21 cellular contexts compared by ENCODE assay signal in the genomic region with DNA sequence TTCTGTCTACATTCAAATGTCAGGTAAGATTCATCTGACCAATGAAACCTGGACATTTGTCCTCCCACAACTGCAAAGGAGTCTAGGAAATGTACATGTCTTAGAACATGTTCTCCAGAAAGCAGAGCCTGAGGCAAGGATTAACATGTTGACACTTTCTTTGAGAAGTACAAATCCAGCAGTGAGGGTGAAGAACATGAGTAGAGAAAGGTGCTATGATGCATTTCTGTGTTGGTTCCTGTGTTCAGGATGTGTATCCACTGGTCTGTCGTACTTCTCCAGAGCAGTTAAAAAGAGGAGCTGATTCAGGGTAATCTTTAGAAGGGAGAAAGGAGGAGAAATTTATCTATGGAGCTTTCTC.
"Had no signal": no experiment of that assay in that cellular context is flagged by ENCODE, and none has a peak within 500 bp of the region (broad histone marks: within the 10 kb centered on the region; RNA-seq: fewer than 3 reads in every experiment).

No MANE protein-coding gene starts in this region.

- H3K4me3 ChIP-seq: adrenal gland, coronary artery, left ventricle myocardium inferior, sigmoid colon, smooth muscle cell, testis, uterus had no signal

- H3K4me2 ChIP-seq: smooth muscle cell had no signal

- H3K27me3 ChIP-seq: adrenal gland, sigmoid colon, testis, uterus had no signal

- FAIRE-seq: astrocyte had no signal

- H3K36me3 ChIP-seq: adrenal gland, left ventricle myocardium inferior, sigmoid colon, uterus had no signal

- H3K9me3 ChIP-seq: adrenal gland, sigmoid colon, testis, uterus had no signal

- H3K27ac ChIP-seq: epithelial cell of prostate, left ventricle myocardium inferior, sigmoid colon, testis, uterus, VCaP had no signal

- H3K4me1 ChIP-seq: adrenal gland, left ventricle myocardium inferior, sigmoid colon, testis, uterus had no signal

- ATAC-seq: activated CD4-positive, CD25-positive, alpha-beta regulatory T cell treated with anti-CD3 and anti-CD28 coated beads, Interleukin-2, amount 50 U/mL, for 24 hours; activated CD8-positive, alpha-beta T cell treated with anti-CD3 and anti-CD28 coated beads, Interleukin-2, amount 10 ng/mL, durations not matched to agents 7 days and 5 days; stimulated activated memory B cell treated with anti-CD40 and anti-IgM and Interleukin-4, amounts not matched to agents 10 μg/mL and 1 μg/mL and 100 μg/mL, for 72 hours had no signal

- DNase-seq: activated CD4-positive, alpha-beta T cell treated with anti-CD3 and anti-CD28 coated beads, Interleukin-2, amount 10 ng/mL, durations not matched to agents 24 days and 14 days; activated CD8-positive, alpha-beta T cell treated with anti-CD3 and anti-CD28 coated beads, Interleukin-2, amount 10 ng/mL, durations not matched to agents 7 days and 5 days; adrenal gland; cerebellar nuclear complex; endodermal cell; immature natural killer cell; left ventricle myocardium inferior; mesenchymal stem cell; sigmoid colon; stimulated activated CD4-positive, alpha-beta T cell treated with anti-CD3 and anti-CD28 coated beads, Interleukin-15, amount 100 ng/mL, for 24 hours; SW 1271; T-helper 2 cell; testis; uterus had no signal
